7 cellular contexts compared by ENCODE assay signal in the genomic region with DNA sequence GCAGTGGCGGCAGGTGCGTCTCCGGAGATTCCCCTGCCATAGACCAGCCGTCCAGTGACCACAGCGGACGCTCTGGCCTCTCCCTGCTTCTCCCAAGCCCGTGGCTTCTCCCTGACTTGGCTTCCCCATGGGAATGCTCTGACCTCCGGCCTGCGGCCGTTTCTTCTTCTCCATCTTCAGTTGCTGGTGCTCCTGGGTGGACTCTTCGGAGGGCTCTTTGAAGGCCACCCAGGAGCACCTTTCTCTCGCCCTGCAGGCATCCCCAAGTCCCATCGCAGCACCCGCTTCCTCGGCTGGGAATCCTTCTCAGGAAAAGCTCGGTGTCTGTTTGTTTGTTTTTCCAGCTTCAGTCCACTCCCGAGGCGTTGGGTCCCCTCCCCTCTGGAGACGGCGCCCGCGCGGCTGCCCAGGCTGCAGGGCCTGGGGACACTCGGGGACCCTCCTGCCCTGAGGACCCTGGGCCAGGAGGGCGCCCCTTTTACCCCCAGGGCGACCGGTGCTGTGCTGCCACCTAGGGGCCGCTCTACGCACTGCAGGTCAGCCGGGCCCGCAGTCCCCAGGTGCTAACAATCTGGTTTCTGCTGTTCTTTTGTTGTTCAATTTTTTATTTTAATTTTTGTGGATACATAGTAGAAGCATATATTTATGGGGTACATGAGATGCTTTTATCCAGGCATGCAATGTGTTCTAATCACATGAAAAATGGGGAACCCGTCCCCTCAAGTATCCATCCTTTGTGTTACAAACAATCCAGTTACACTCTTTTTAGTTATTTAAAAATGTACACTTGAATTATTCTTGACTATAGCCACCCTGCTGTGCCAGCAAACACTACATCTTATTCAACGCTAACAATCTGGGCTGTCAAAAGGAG.
DNase-seq lines count a peak whose midpoint lies in the region; ATAC-seq, FAIRE-seq and TF ChIP-seq lines count a peak whose summit lies in the region.

No MANE protein-coding gene starts in this region.

- no peak overlapping the region for H3K4me2 ChIP-seq in neural cell (ENCODE audit: low read length)

- H3F3A ChIP-seq in neural cell (ENCODE audit: insufficient read depth, low read length, poor library complexity, severe bottlenecking) = no peaks in the 10 kb centered on the region

- no peaks in the 10 kb centered on the region for H3K36me3 ChIP-seq in bronchial epithelial cell (ENCODE audit: control insufficient read depth, insufficient read depth, low read length)
- no peaks in the 10 kb centered on the region for H3K36me3 ChIP-seq in neural cell (ENCODE audit: insufficient read depth, low read length)

- TF ChIP-seq RAD21 in neural cell (conservative IDR thresholded peaks at IDR 0.05) = peak; percentile 30

- H3K27me3 ChIP-seq in bronchial epithelial cell (ENCODE audit: control insufficient read depth, insufficient read depth, low read length) (no peaks in the 10 kb centered on the region), neural cell (ENCODE audit: insufficient read depth, low read depth, low read length) (no peaks in the 10 kb centered on the region)

- DNase-seq in bronchial epithelial cell (ENCODE audit: low read depth) (no peak), hippocampal formation (lab: John Stamatoyannopoulos, UW) (no peak), Ammon's horn (ENCODE audit: low spot score) (no peak)

- no peaks in the 10 kb centered on the region for H3K79me2 ChIP-seq in neural cell (replicated peaks; ENCODE audit: insufficient read depth, low read length)

- H3K9me3 ChIP-seq in neural cell (ENCODE audit: low read length) = no peaks in the 10 kb centered on the region

- H3K9ac ChIP-seq in neural cell (ENCODE audit: low read length) = no peak overlapping the region

- no peak for FAIRE-seq in bronchial epithelial cell (lab: Jason Lieb, UNC)

- TF ChIP-seq CTCF in GM12872 (IDR thresholded peaks at IDR 0.05; ENCODE audit: insufficient read depth, low read depth, low read length) = peak; percentile 87
- peak; percentile 6 for TF ChIP-seq CTCF in bronchial epithelial cell (IDR thresholded peaks at IDR 0.05; ENCODE audit: insufficient read depth, low read length, severe bottlenecking)
- peak; percentile 62 for TF ChIP-seq CTCF in neural cell (IDR thresholded peaks at IDR 0.05; ENCODE audit: poor library complexity, severe bottlenecking)

- no peak overlapping the region for H2AFZ ChIP-seq in neural cell (ENCODE audit: low read depth, low read length)

- no peaks in the 10 kb centered on the region for H3K9me2 ChIP-seq in neural cell (ENCODE audit: insufficient read depth, low read length)

- H3K4me3 ChIP-seq in bronchial epithelial cell (ENCODE audit: low read depth, low read length) (no peak overlapping the region), neural cell (ENCODE audit: low read length) (no peak overlapping the region)

- H3K27ac ChIP-seq in neural cell (ENCODE audit: low read length) = no peak overlapping the region

- no peak for TF ChIP-seq EP300 in neural cell (conservative IDR thresholded peaks at IDR 0.05; ENCODE audit: poor library complexity, severe bottlenecking)

- peak; percentile 52 for ATAC-seq in HG02798 (IDR thresholded peaks at IDR 0.05; ENCODE audit: poor library complexity, unreplicated experiment)
- ATAC-seq in GM18870 (IDR thresholded peaks at IDR 0.05; ENCODE audit: unreplicated experiment) = no peak

- no peaks in the 10 kb centered on the region for H4K20me1 ChIP-seq in neural cell (ENCODE audit: insufficient read depth)

TF ChIP-seq in neural cell, 6 proteins besides CTCF, POLR2A, EP300 and RAD21:
- TF ChIP-seq EZH2 (IDR thresholded peaks at IDR 0.05; ENCODE audit: borderline replicate concordance, insufficient read depth, low read length, poor library complexity, severe bottlenecking) = no peak
- TF ChIP-seq POLR2AphosphoS5 (IDR thresholded peaks at IDR 0.05) = no peak
- no peak for TF ChIP-seq MXI1 (conservative IDR thresholded peaks at IDR 0.05; ENCODE audit: poor library complexity, severe bottlenecking)
- TF ChIP-seq TAF1 (IDR thresholded peaks at IDR 0.05; ENCODE audit: low read depth) = no peak
- TF ChIP-seq SMC3 (conservative IDR thresholded peaks at IDR 0.05; ENCODE audit: poor library complexity) = no peak
- TF ChIP-seq, protein P1, sequence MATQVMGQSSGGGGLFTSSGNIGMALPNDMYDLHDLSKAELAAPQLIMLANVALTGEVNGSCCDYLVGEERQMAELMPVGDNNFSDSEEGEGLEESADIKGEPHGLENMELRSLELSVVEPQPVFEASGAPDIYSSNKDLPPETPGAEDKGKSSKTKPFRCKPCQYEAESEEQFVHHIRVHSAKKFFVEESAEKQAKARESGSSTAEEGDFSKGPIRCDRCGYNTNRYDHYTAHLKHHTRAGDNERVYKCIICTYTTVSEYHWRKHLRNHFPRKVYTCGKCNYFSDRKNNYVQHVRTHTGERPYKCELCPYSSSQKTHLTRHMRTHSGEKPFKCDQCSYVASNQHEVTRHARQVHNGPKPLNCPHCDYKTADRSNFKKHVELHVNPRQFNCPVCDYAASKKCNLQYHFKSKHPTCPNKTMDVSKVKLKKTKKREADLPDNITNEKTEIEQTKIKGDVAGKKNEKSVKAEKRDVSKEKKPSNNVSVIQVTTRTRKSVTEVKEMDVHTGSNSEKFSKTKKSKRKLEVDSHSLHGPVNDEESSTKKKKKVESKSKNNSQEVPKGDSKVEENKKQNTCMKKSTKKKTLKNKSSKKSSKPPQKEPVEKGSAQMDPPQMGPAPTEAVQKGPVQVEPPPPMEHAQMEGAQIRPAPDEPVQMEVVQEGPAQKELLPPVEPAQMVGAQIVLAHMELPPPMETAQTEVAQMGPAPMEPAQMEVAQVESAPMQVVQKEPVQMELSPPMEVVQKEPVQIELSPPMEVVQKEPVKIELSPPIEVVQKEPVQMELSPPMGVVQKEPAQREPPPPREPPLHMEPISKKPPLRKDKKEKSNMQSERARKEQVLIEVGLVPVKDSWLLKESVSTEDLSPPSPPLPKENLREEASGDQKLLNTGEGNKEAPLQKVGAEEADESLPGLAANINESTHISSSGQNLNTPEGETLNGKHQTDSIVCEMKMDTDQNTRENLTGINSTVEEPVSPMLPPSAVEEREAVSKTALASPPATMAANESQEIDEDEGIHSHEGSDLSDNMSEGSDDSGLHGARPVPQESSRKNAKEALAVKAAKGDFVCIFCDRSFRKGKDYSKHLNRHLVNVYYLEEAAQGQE (IDR thresholded peaks at IDR 0.05; ENCODE audit: borderline replicate concordance) = no peak
TF ChIP-seq in neural cell: peak in this region for 0.

Comparison
In these comparisons a context has a peak if more than half of its experiments do, and no peak if none do; other contexts are left out.
1. CTCF ChIP-seq: peak in every context shown above with its lines; median percentile 87 in GM12872; 62 in neural cell; 6 in bronchial epithelial cell.